In genomic region chr14:97564334-97564733, GRCh38 we compare ENCODE assay signal across 8 cellular contexts.
"Had no signal": no experiment of that assay in that cellular context is flagged by ENCODE, and none has a peak within 500 bp of the region (broad histone marks: within the 10 kb centered on the region; RNA-seq: fewer than 3 reads in every experiment).

No MANE protein-coding gene starts in this region.

- H3K9ac ChIP-seq: KMS-11 had no signal

- H3K4me2 ChIP-seq: KMS-11 had no signal

- DNase-seq: IMR-90, KBM-7, KG1 had no signal

- ATAC-seq: HepG2, K562 had no signal

- H3K27ac ChIP-seq: HL-60, KMS-11 had no signal

- H3K4me3 ChIP-seq: K562 had no signal

- FAIRE-seq: HepG2, HTR-8/SVneo, K562 had no signal
